ENCODE assay signal across 1 cellular context in genomic region chr20:10539818-10540553, GRCh38.
TF ChIP-seq lines count a peak whose summit lies in the region.

No MANE protein-coding gene starts in this region.

TF ChIP-seq in GM23338, 12 proteins besides CTCF, POLR2A, EP300 and RAD21 (continued from another document):
- no peak for TF ChIP-seq ZNF462 (CRISPR knock-in tag; IDR thresholded peaks at IDR 0.05)
- TF ChIP-seq ETS1 (IDR thresholded peaks at IDR 0.05) = no peak
TF ChIP-seq in GM23338: peak in this region for 0.
